In genomic region chr3:189502256-189502655, GRCh38 we compare ENCODE assay signal across 21 cellular contexts.
"Had no signal": no experiment of that assay in that cellular context is flagged by ENCODE, and none has a peak within 500 bp of the region (broad histone marks: within the 10 kb centered on the region; RNA-seq: fewer than 3 reads in every experiment).

No MANE protein-coding gene starts in this region.

- H3K27ac ChIP-seq: dorsolateral prefrontal cortex, pancreas, tibial artery, upper lobe of right lung, vagina had no signal

- H3K27me3 Mint-ChIP-seq: naive B cell had no signal

- H3K36me3 Mint-ChIP-seq: naive B cell had no signal

- H3K27ac Mint-ChIP-seq: nephron, progenitor cell of endocrine pancreas had no signal

- H3K27me3 ChIP-seq: pancreas, tibial artery, upper lobe of right lung, vagina had no signal

- H3K4me3 ChIP-seq: dorsolateral prefrontal cortex, lung, pancreas, tibial artery, upper lobe of right lung, vagina had no signal

- H3K36me3 ChIP-seq: pancreas, tibial artery, upper lobe of right lung, vagina had no signal

- H3K4me1 Mint-ChIP-seq: naive B cell had no signal

- ATAC-seq: left colon, left ventricle myocardium superior, pancreas, right cardiac atrium, upper lobe of right lung had no signal

- H3K4me3 Mint-ChIP-seq: naive B cell, nephron had no signal

- H3K9me3 Mint-ChIP-seq: nephron had no signal

- H3K9me3 ChIP-seq: pancreas, tibial artery, upper lobe of right lung, vagina had no signal

- H3K4me1 ChIP-seq: pancreas, tibial artery, upper lobe of right lung, vagina had no signal

- DNase-seq: dorsolateral prefrontal cortex; effector CD8-positive, alpha-beta T cell; foreskin melanocyte; head of caudate nucleus; hippocampal formation; left colon; left ventricle myocardium superior; mesenchymal stem cell; naive B cell; occipital lobe; pancreas; right cardiac atrium; small intestine; stimulated activated CD4-positive, alpha-beta T cell treated with anti-CD3 and anti-CD28 coated beads, Interleukin-12 subunit alpha, Interleukin-12 subunit beta, amount 100 ng/mL, for 4 hours; stimulated activated naive CD4-positive, alpha-beta T cell; tibial artery; upper lobe of right lung had no signal
